1 cellular context compared by ENCODE assay signal in genomic region chr19:17194608-17195007, GRCh38.
TF ChIP-seq lines count a peak whose summit lies in the region.

No MANE protein-coding gene starts in this region.

TF ChIP-seq in GM12878, 131 proteins besides CTCF, POLR2A, EP300 and RAD21:
- no peak for TF ChIP-seq CUX1 (IDR thresholded peaks at IDR 0.05; ENCODE audit: insufficient replicate concordance, low read depth, low read length)
- no peak for TF ChIP-seq POLR2AphosphoS5 (IDR thresholded peaks at IDR 0.05; ENCODE audit: low read length)
- no peak for TF ChIP-seq LARP7 (IDR thresholded peaks at IDR 0.05)
- no peak for TF ChIP-seq NRF1 (conservative IDR thresholded peaks at IDR 0.05; ENCODE audit: low read depth, low read length)
- TF ChIP-seq CBX3 (IDR thresholded peaks at IDR 0.05; ENCODE audit: borderline replicate concordance, low read depth): no peak
- no peak for TF ChIP-seq SPI1 (IDR thresholded peaks at IDR 0.05; ENCODE audit: borderline replicate concordance, insufficient read depth, low read depth, low read length)
- TF ChIP-seq CEBPZ (IDR thresholded peaks at IDR 0.05; ENCODE audit: low read depth, low read length): no peak
TF ChIP-seq in GM12878: peak in this region for 0.
